In the genomic region with DNA sequence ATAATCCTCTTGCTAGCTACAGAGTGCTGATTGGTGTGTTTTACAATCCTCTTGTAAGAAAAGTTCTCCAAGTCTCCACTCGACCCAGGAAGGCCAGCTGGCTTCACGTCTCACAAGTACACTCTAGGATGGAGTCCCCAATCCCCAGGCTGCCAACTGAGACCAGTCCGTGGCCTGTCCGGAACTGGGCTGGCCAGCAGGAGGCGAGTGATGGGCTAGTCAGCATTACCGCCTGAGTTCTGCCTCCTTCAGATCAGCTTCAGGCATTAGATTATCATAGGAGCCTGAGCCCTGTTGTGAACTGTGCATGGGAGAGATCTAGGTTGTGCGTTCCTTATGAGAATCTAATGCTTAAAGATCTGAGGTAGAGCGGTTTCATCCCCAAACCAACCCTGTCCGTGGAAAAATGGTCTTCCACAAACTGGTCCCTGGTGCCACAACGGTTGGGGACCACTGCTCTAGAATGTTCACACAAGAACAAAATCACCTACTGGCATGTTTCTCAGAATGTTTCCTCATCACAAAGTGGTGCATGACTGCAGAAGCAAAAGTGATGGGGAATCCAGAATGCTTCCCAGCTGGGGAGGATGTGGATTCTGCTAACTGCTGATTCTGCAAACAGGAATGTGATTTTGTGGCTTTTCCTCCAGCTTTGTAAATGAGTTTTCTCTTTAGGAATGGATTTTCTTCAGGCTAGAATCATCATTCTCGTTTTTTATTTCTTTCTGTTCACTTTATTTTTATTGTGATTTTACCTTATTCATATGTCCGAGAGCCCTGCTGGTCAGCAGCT, we compare ENCODE assay signal across 11 cellular contexts. TPM values are rescaled to one million over a fixed set of nuclear protein-coding genes. Genes with fewer than 3 reads are reported as not detected.
DNase-seq lines count a peak whose midpoint lies in the region; ATAC-seq and TF ChIP-seq lines count a peak whose summit lies in the region.
"Had no signal": no experiment of that assay in that cellular context is flagged by ENCODE, and none has a peak within 500 bp of the region (broad histone marks: within the 10 kb centered on the region; RNA-seq: fewer than 3 reads in every experiment).

No MANE protein-coding gene starts in this region.

- no peaks in the 10 kb centered on the region for H3K9me3 ChIP-seq in PC-3 (ENCODE audit: low read length)
- H3K9me3 ChIP-seq: ascending aorta, neutrophil had no signal

- DNase-seq in GM03348 (ENCODE audit: low spot score), result peak; percentile 65
- no peak for DNase-seq in activated CD8-positive, alpha-beta T cell treated with anti-CD3 and anti-CD28 coated beads, Interleukin-2, amount 10 ng/mL, durations not matched to agents 7 days and 5 days
- peak; percentile 53 to 67 for DNase-seq in foreskin keratinocyte
- no peak for DNase-seq in SIG-M5 (lab: John Stamatoyannopoulos, UW)
- no peak for DNase-seq in OCI-M2 (lab: John Stamatoyannopoulos, UW; ENCODE audit: unreplicated experiment)
- no peak for DNase-seq in AML-193 (lab: John Stamatoyannopoulos, UW)
- no peak for DNase-seq in PC-3
- DNase-seq: NCI-H524 treated with DMSO at 0.1 percent for 48 hours had no signal

- intact Hi-C loops in PC-3 (cut with micrococcal nuclease), result no loop called here

- H2AFZ ChIP-seq in PC-3 (ENCODE audit: low read length), result no peak overlapping the region

- no peaks in the 10 kb centered on the region for H3F3A ChIP-seq in PC-3 (ENCODE audit: low read length, unreplicated experiment)

- no peaks in the 10 kb centered on the region for H4K20me1 ChIP-seq in PC-3 (ENCODE audit: low read length)

- H3K4me3 Mint-ChIP-seq in activated CD8-positive, alpha-beta T cell treated with anti-CD3 and anti-CD28 coated beads, Interleukin-2, amount 10 ng/mL, durations not matched to agents 7 days and 5 days, result peak overlapping the region; percentile 65

- peaks cover 4% of the 10 kb centered on the region for H3K27me3 Mint-ChIP-seq in activated CD8-positive, alpha-beta T cell treated with anti-CD3 and anti-CD28 coated beads, Interleukin-2, amount 10 ng/mL, durations not matched to agents 7 days and 5 days (ENCODE audit: low read depth)

- no peaks in the 10 kb centered on the region for H3K36me3 ChIP-seq in PC-3 (ENCODE audit: low read depth, low read length)
- H3K36me3 ChIP-seq: ascending aorta, neutrophil had no signal

- peaks cover 21% of the 10 kb centered on the region for H3K79me2 ChIP-seq in PC-3 (ENCODE audit: low read length)

- peaks cover 6% of the 10 kb centered on the region for H3K4me1 ChIP-seq in foreskin keratinocyte
- no peaks in the 10 kb centered on the region for H3K4me1 ChIP-seq in PC-3 (ENCODE audit: insufficient read depth, low read length)

- H3K4me3 ChIP-seq in PC-3 (ENCODE audit: low read length), result no peak overlapping the region
- H3K4me3 ChIP-seq: ascending aorta had no signal

- peak overlapping the region; percentile 77 for H3K27ac Mint-ChIP-seq in activated CD8-positive, alpha-beta T cell treated with anti-CD3 and anti-CD28 coated beads, Interleukin-2, amount 10 ng/mL, durations not matched to agents 7 days and 5 days

- H3K4me1 Mint-ChIP-seq in activated CD8-positive, alpha-beta T cell treated with anti-CD3 and anti-CD28 coated beads, Interleukin-2, amount 10 ng/mL, durations not matched to agents 7 days and 5 days (ENCODE audit: low read depth), result peaks cover 78% of the 10 kb centered on the region

- no peak for ATAC-seq in activated CD8-positive, alpha-beta T cell treated with anti-CD3 and anti-CD28 coated beads, Interleukin-2, amount 10 ng/mL, durations not matched to agents 7 days and 5 days
- ATAC-seq in foreskin keratinocyte, result peak; percentile 41
- ATAC-seq in PC-3, result no peak

- CTCF ChIA-PET in activated CD8-positive, alpha-beta T cell treated with anti-CD3 and anti-CD28 coated beads, Interleukin-2, amount 10 ng/mL, durations not matched to agents 7 days and 5 days (lab: Charles Lee), result interaction anchor here (0.9 to 3.1 kb wide), 6 partner anchors 8 to 62 kb away, joined by 3 to 11 read pairs (median 5); no protein-coding TSS in a partner anchor
- CTCF ChIA-PET in PC-3 (lab: Charles Lee), result no interaction called here

- H3K36me3 Mint-ChIP-seq in activated CD8-positive, alpha-beta T cell treated with anti-CD3 and anti-CD28 coated beads, Interleukin-2, amount 10 ng/mL, durations not matched to agents 7 days and 5 days (ENCODE audit: low read depth), result peaks cover 31% of the 10 kb centered on the region

- H3K27ac ChIP-seq in 22Rv1 (0 out of 2 replicates have a peak overlapping the region, but pooled peaks have one; percentile 25), foreskin keratinocyte (no peak overlapping the region), PC-3 (ENCODE audit: low read length) (no peak overlapping the region)
- H3K27ac ChIP-seq: ascending aorta, neutrophil had no signal

- POLR2A ChIA-PET in activated CD8-positive, alpha-beta T cell treated with anti-CD3 and anti-CD28 coated beads, Interleukin-2, amount 10 ng/mL, durations not matched to agents 7 days and 5 days (lab: Charles Lee), result interaction anchor here (0.6 to 1.3 kb wide), 4 partner anchors 41 to 166 kb away, joined by 3 read pairs; a partner anchor contains a TSS
- POLR2A ChIA-PET in PC-3 (lab: Charles Lee; ENCODE audit: unreplicated experiment), result no interaction called here

- H3K9me3 Mint-ChIP-seq in activated CD8-positive, alpha-beta T cell treated with anti-CD3 and anti-CD28 coated beads, Interleukin-2, amount 10 ng/mL, durations not matched to agents 7 days and 5 days (ENCODE audit: insufficient read depth), result peaks cover 12% of the 10 kb centered on the region

- TF ChIP-seq CTCF in 22Rv1 (IDR thresholded peaks at IDR 0.05), result no peak
- no peak for TF ChIP-seq CTCF in foreskin keratinocyte (conservative IDR thresholded peaks at IDR 0.05)
- no peak for TF ChIP-seq CTCF in PC-3 (conservative IDR thresholded peaks at IDR 0.05; ENCODE audit: low read depth, low read length)

- no peak overlapping the region for H3K9ac ChIP-seq in PC-3 (ENCODE audit: low read length)

- no TSS peak for BruUV-seq in PC-3 (replicated peaks; lab: Mats Ljungman, UMichigan)

- H3K4me2 ChIP-seq in PC-3 (ENCODE audit: low read length), result no peak overlapping the region

- H3K27me3 ChIP-seq in foreskin keratinocyte, result no peaks in the 10 kb centered on the region
- H3K27me3 ChIP-seq in PC-3 (ENCODE audit: low read length), result no peaks in the 10 kb centered on the region
- H3K27me3 ChIP-seq: ascending aorta had no signal

- H3K9me2 ChIP-seq in PC-3 (replicated peaks; ENCODE audit: low read length), result no peaks in the 10 kb centered on the region

RNA-seq across cellular contexts. Expression of a gene that starts 40.9 kb away (rescaled TPM):
- total RNA-seq in activated CD8-positive, alpha-beta T cell treated with anti-CD3 and anti-CD28 coated beads, Interleukin-2, amount 10 ng/mL, durations not matched to agents 7 days and 5 days, result 10 to 100 TPM; 67.0 to 77.4 TPM
- 67.5 and 75.3 TPM in 2 replicates for total RNA-seq in foreskin keratinocyte
- polyA plus RNA-seq in foreskin keratinocyte, result 19.1 and 25.2 TPM in 2 replicates
- total RNA-seq in PC-3 (2014; rRNA removed), result 39.0 and 46.0 TPM in 2 replicates

Comparison
In these comparisons a context has a peak if more than half of its experiments do, and no peak if none do; other contexts are left out.
1. DNase-seq: peak in GM03348 (single experiment) and foreskin keratinocyte (2 of 2); none in activated CD8-positive, alpha-beta T cell treated with anti-CD3 and anti-CD28 coated beads, Interleukin-2, amount 10 ng/mL, durations not matched to agents 7 days and 5 days (single experiment), SIG-M5 (single experiment), OCI-M2 (single experiment), AML-193 (0 of 2) and PC-3 (single experiment).